19 cellular contexts compared by ENCODE assay signal in the genomic region with DNA sequence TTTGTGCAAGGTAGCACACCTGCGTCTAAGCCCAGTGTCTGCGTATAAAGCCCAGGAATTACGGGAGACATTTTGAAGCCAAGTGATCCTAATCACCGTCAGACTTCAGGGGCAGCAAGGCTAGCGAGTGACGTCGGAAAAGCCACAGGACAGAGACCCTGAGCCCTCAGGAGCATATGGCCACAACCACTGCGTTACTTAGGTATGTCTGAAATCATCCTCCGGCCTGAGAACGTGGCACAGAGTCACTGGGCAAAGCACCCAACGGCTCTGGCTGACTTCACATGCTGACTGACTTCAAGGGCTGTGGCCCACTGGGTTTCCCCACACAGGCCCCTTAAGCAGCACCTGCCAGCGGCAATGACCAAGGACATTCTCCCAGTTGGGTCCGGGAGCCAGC.
DNase-seq lines count a peak whose midpoint lies in the region; ATAC-seq and TF ChIP-seq lines count a peak whose summit lies in the region.
"Had no signal": no experiment of that assay in that cellular context is flagged by ENCODE, and none has a peak within 500 bp of the region (broad histone marks: within the 10 kb centered on the region; RNA-seq: fewer than 3 reads in every experiment).

No MANE protein-coding gene starts in this region.

- no peak for ATAC-seq in HG03095 (IDR thresholded peaks at IDR 0.05; ENCODE audit: unreplicated experiment)

- no peak for TF ChIP-seq POLR2A in sigmoid colon (IDR thresholded peaks at IDR 0.05)

- no peaks in the 10 kb centered on the region for H3K9me3 ChIP-seq in sigmoid colon
- H3K9me3 ChIP-seq: BE2C, BLaER1 had no signal

- WGBS in sigmoid colon, 2 donors: 90 to 96% methylated on average over 13 of the region's 13 CpGs

- DNase-seq in H7 (peak; percentile 26), NCI-H82 treated with DMSO at 0.1 percent for 48 hours (lab: John Stamatoyannopoulos, UW; ENCODE audit: unreplicated experiment) (peak; percentile 68), mesenteric fat pad (ENCODE audit: low spot score) (peak; percentile 60), sigmoid colon (peak; percentile 33), retina (no peak), NCI-H446 treated with DMSO at 0.1 percent for 48 hours (lab: John Stamatoyannopoulos, UW) (no peak)
- DNase-seq in activated CD8-positive, alpha-beta memory T cell treated with anti-CD3 and anti-CD28 coated beads, Interleukin-2, amount 50 U/mL, for 48 hours: no peak
- DNase-seq: 8988T; ACHN; BE2C; C1 segment of cervical spinal cord; CD4-positive, alpha-beta memory T cell; CD4-positive, CD25-positive, alpha-beta regulatory T cell; CD8-positive, alpha-beta memory T cell; COR-L47; DMS79 treated with DMSO at 0.1 percent for 48 hours; GF-D8 had no signal

- H3K27me3 ChIP-seq in H7 (ENCODE audit: control insufficient read depth, insufficient read depth, low read length) (no peaks in the 10 kb centered on the region), sigmoid colon (no peaks in the 10 kb centered on the region)
- H3K27me3 ChIP-seq: BE2C, BLaER1 had no signal

- no peak overlapping the region for H3K27ac ChIP-seq in sigmoid colon
- H3K27ac ChIP-seq: BLaER1 had no signal

- H3K4me3 ChIP-seq in H7 (ENCODE audit: insufficient read depth, low read depth, low read length) (no peak overlapping the region), sigmoid colon (no peak overlapping the region)
- H3K4me3 ChIP-seq: BLaER1 had no signal

- no peak for TF ChIP-seq CTCF in sigmoid colon (IDR thresholded peaks at IDR 0.05)

- TF ChIP-seq EP300 in sigmoid colon (IDR thresholded peaks at IDR 0.05): no peak

- H3K36me3 ChIP-seq in H7 (replicated peaks; ENCODE audit: control insufficient read depth, insufficient read depth, low read length) (no peaks in the 10 kb centered on the region), sigmoid colon (no peaks in the 10 kb centered on the region)
- H3K36me3 ChIP-seq: BLaER1 had no signal

- intact Hi-C loops in sigmoid colon (cut with DNase I): no loop called here

- no peaks in the 10 kb centered on the region for H3K4me1 ChIP-seq in sigmoid colon

Comparison
In these comparisons a context has a peak if more than half of its experiments do, and no peak if none do; other contexts are left out.
1. DNase-seq: peak in H7 (single experiment), NCI-H82 treated with DMSO at 0.1 percent for 48 hours (single experiment), mesenteric fat pad (single experiment) and sigmoid colon (single experiment); none in retina (single experiment), NCI-H446 treated with DMSO at 0.1 percent for 48 hours (single experiment) and activated CD8-positive, alpha-beta memory T cell treated with anti-CD3 and anti-CD28 coated beads, Interleukin-2, amount 50 U/mL, for 48 hours (single experiment).